Comparison of ENCODE assay signal across 16 cellular contexts in the genomic region with DNA sequence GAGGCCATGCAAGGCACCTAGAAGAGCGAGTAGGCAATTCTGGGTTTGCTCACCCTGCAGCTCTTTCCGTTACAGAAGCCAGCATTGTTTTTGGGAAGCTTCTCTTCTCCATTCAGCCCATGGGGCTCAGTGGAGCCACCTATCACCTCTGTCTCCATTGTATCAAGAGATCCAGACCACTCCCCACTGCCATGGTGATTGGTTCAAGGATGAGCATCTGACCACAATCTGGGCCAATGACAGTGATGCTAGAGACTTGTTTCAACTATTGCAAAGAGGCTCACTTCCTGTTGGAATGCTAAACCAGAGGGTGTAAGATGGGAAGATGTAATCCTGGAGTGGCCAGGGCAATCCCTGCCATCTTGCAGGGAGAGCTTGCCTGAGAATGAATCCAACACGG. TPM values are rescaled to one million over a fixed set of nuclear protein-coding genes. Genes with fewer than 3 reads are reported as not detected.
A peak's percentile ranks its signal among the peaks of the same experiment; 100 is the strongest.
DNase-seq lines count a peak whose midpoint lies in the region; FAIRE-seq and TF ChIP-seq lines count a peak whose summit lies in the region.
"Had no signal": no experiment of that assay in that cellular context is flagged by ENCODE, and none has a peak within 500 bp of the region (broad histone marks: within the 10 kb centered on the region; RNA-seq: fewer than 3 reads in every experiment).

No MANE protein-coding gene starts in this region.

- no peaks in the 10 kb centered on the region for H3K79me1 ChIP-seq in H1 (ENCODE audit: low read depth, low read length)

- H4K8ac ChIP-seq in H1 (ENCODE audit: extremely low read depth, insufficient read depth, low read length) = no peak overlapping the region

- no TSS peak for BruUV-seq in OCI-LY7 (replicated peaks; lab: Mats Ljungman, UMichigan)

- H3K9me3 ChIP-seq in OCI-LY7 (ENCODE audit: low read length) = no peaks in the 10 kb centered on the region
- H3K9me3 ChIP-seq in H1 (ENCODE audit: insufficient read depth in 2 of 2, low read depth in 1 of 2, low read length in 1 of 2) = no peaks in the 10 kb centered on the region

- H3K4me3 ChIP-seq in OCI-LY7 (ENCODE audit: low read depth, low read length, poor library complexity, severe bottlenecking) (no peak overlapping the region), H1 (ENCODE audit: extremely low read depth in 1 of 4, insufficient read depth in 2 of 4, low read depth in 3 of 4, low read length in 4 of 4) (no peak overlapping the region)
- H3K4me3 ChIP-seq: PC-9 had no signal

- DNase-seq in Caki2 (ENCODE audit: low read depth) (peak; percentile 32), HCEC 1CT (peak; percentile 20), OCI-LY7 (ENCODE audit: low spot score) (peak; percentile 50), H1 (ENCODE audit: low read depth in 1 of 2, low spot score in 2 of 2) (no peak), DMS153 (lab: John Stamatoyannopoulos, UW) (no peak), RPMI8226 (no peak), NCI-H524 treated with DMSO at 0.1 percent for 48 hours (lab: John Stamatoyannopoulos, UW) (no peak), NCI-H1417 treated with DMSO at 0.1 percent for 48 hours (lab: John Stamatoyannopoulos, UW) (no peak)
- DNase-seq: activated CD8-positive, alpha-beta T cell treated with anti-CD3 and anti-CD28 coated beads, Interleukin-2, amount 10 ng/mL, durations not matched to agents 7 days and 5 days; activated gamma-delta T cell treated with Interleukin-2 at 50 U/mL for 16 hours; KG1; NCI-H2171 treated with DMSO at 0.1 percent for 48 hours had no signal

- peak overlapping the region; percentile 16; the same call in 1 of the 2 replicates for H3K4me2 ChIP-seq in OCI-LY7 (ENCODE audit: low read length)
- H3K4me2 ChIP-seq in H1 (ENCODE audit: insufficient read depth in 1 of 2, low read depth in 2 of 2, low read length in 2 of 2) = no peak overlapping the region
- H3K4me2 ChIP-seq: PC-9 had no signal

- H3K27me3 ChIP-seq in H1 (replicated peaks in 1 of 4; ENCODE audit: control insufficient read depth in 3 of 4, extremely low read depth in 1 of 4, insufficient read depth in 3 of 4, low read length in 3 of 4) = no peaks in the 10 kb centered on the region

- no peak; a peak in 1 of 3 replicates for TF ChIP-seq POLR2A in H1 (IDR thresholded peaks at IDR 0.05; ENCODE audit: control extremely low read depth in 1 of 2, low read depth in 2 of 2, low read length in 2 of 2)

- no peak overlapping the region for H2AK5ac ChIP-seq in H1 (ENCODE audit: low read depth, low read length)

- H3K36me3 ChIP-seq in OCI-LY7 (ENCODE audit: insufficient read depth, low read length) = no peaks in the 10 kb centered on the region
- no peaks in the 10 kb centered on the region for H3K36me3 ChIP-seq in H1 (ENCODE audit: control insufficient read depth in 2 of 4, insufficient read depth in 4 of 4, low read length in 3 of 4)

- CTCF ChIA-PET in OCI-LY7 (lab: Charles Lee; ENCODE audit: unreplicated experiment) = interaction anchor here (0.8 kb wide), 1 partner anchor 21 kb away, joined by 3 read pairs; no protein-coding TSS in a partner anchor
- CTCF ChIA-PET in H1 (lab: Charles Lee; ENCODE audit: partially characterized antibody) = interaction anchor here (0.8 to 2.1 kb wide), 6 partner anchors 10 to 194 kb away, joined by 3 to 13 read pairs (median 3); a partner anchor contains a TSS

- TF ChIP-seq EP300 in H1 (IDR thresholded peaks at IDR 0.05; ENCODE audit: borderline replicate concordance in 1 of 2, low read depth in 2 of 2, low read length in 2 of 2) = no peak

- intact Hi-C loops in OCI-LY7 (cut with micrococcal nuclease; ENCODE audit: unreplicated experiment) = no loop called here

- H3K23me2 ChIP-seq in H1 (ENCODE audit: low read depth, low read length) = no peaks in the 10 kb centered on the region

- H3K27ac ChIP-seq in OCI-LY7 (ENCODE audit: low read depth, low read length, poor library complexity, severe bottlenecking) = no peak overlapping the region
- H3K27ac ChIP-seq in H1 (ENCODE audit: low read depth, low read length) = no peak overlapping the region
- H3K27ac ChIP-seq: C4-2B, PC-9 had no signal

- in situ Hi-C loops in Caki2 (cut with HindIII; ENCODE audit: low pct_unique_long_range_greater_than_20kb, low sequenced_read_pairs) = no loop called here

- no peak overlapping the region; the same call in 1 of the 2 replicates for H2BK5ac ChIP-seq in H1 (ENCODE audit: low read depth, low read length)

- no peak overlapping the region for H2BK15ac ChIP-seq in H1 (ENCODE audit: low read length)

- no peak overlapping the region for H3K14ac ChIP-seq in H1 (ENCODE audit: insufficient read length)

- H3K23ac ChIP-seq in H1 (ENCODE audit: insufficient read length) = no peak overlapping the region

- no peak overlapping the region for H2BK20ac ChIP-seq in H1 (ENCODE audit: low read length)

- H3K56ac ChIP-seq in H1 (replicated peaks; ENCODE audit: insufficient read length, low read depth, low read length) = no peak overlapping the region

- no peak overlapping the region for H3K18ac ChIP-seq in H1 (ENCODE audit: extremely low read depth, low read length)

- no peak overlapping the region for H3K9ac ChIP-seq in H1 (replicated peaks in 1 of 4; ENCODE audit: extremely low read depth in 1 of 4, low read depth in 3 of 4, low read length in 3 of 4)

- H4K20me1 ChIP-seq in OCI-LY7 (ENCODE audit: insufficient read depth, low read length) (no peaks in the 10 kb centered on the region), H1 (replicated peaks in 1 of 2; ENCODE audit: control insufficient read depth in 1 of 2, insufficient read depth in 2 of 2, low read length in 2 of 2) (no peaks in the 10 kb centered on the region)

- FAIRE-seq in H1 (lab: Jason Lieb, UNC) = peak; percentile 73
- FAIRE-seq: TTC549 had no signal

- H3K79me2 ChIP-seq in OCI-LY7 (ENCODE audit: insufficient read depth, low read depth, low read length) = no peaks in the 10 kb centered on the region
- H3K79me2 ChIP-seq in H1 (ENCODE audit: control insufficient read depth in 1 of 2, insufficient read depth in 2 of 2, low read length in 2 of 2) = no peaks in the 10 kb centered on the region

- H3K9me2 ChIP-seq in OCI-LY7 (ENCODE audit: insufficient read depth, low read length) = no peaks in the 10 kb centered on the region

- H2BK120ac ChIP-seq in H1 (replicated peaks; ENCODE audit: low read depth, low read length) = no peak overlapping the region

- TF ChIP-seq CTCF in OCI-LY7 (conservative IDR thresholded peaks at IDR 0.05; ENCODE audit: low read length) = peak; percentile 49; the same call in 1 of the 2 replicates
- peak in 1 of 3 experiments; percentile 3; a peak in 1 of 4 replicates for TF ChIP-seq CTCF in H1 (IDR thresholded peaks at IDR 0.05; ENCODE audit: control extremely low read depth in 1 of 3, insufficient read depth in 1 of 3, low read depth in 1 of 3, low read length in 3 of 3)

- POLR2A ChIA-PET in OCI-LY7 (lab: Charles Lee) = interaction anchor here (0.8 kb wide), 1 partner anchor 9 kb away, joined by 4 read pairs; no protein-coding TSS in a partner anchor
- POLR2A ChIA-PET in H1 (lab: Charles Lee; ENCODE audit: partially characterized antibody) = interaction anchor here (0.7 to 1.4 kb wide), 4 partner anchors 9 to 62 kb away, joined by 3 to 6 read pairs (median 6); a partner anchor contains a TSS

- WGBS in H1 (ENCODE audit: extremely low coverage in 1 of 2, insufficient coverage in 1 of 2, insufficient read length in 1 of 2, insufficient replicate concordance in 2 of 2, low coverage in 1 of 2, low lambda C conversion rate in 2 of 2, missing lambda C conversion rate in 1 of 2), 2 experiments = 97% methylated on average over 3 of the region's 3 CpGs; no CpG with 5 or more reads in 1 of the 2 experiments

- H2AFZ ChIP-seq in OCI-LY7 (ENCODE audit: low read length) = peak overlapping the region; percentile 93
- H2AFZ ChIP-seq in H1 (ENCODE audit: low read length) = peak overlapping the region; percentile 80; the same call in 1 of the 2 replicates
- H2AFZ ChIP-seq: PC-9 had no signal

- H2BK12ac ChIP-seq in H1 (ENCODE audit: low read depth, low read length) = no peak overlapping the region

- TF ChIP-seq RAD21 in H1 (IDR thresholded peaks at IDR 0.05 in 1 of 2, conservative IDR thresholded peaks at IDR 0.05 in 1 of 2; ENCODE audit: low read depth in 2 of 2, low read length in 2 of 2) = no peak

- H3K4ac ChIP-seq in H1 (replicated peaks; ENCODE audit: insufficient read length, low read depth, low read length) = no peak overlapping the region

- H3K4me1 ChIP-seq in OCI-LY7 (ENCODE audit: insufficient read depth, low read length, poor library complexity, severe bottlenecking) = peaks cover 35% of the 10 kb centered on the region
- H3K4me1 ChIP-seq in H1 (replicated peaks in 1 of 4; ENCODE audit: control insufficient read depth in 3 of 4, insufficient read depth in 4 of 4, low read length in 3 of 4) = peaks cover 0 to 4% (median 0%) of the 10 kb centered on the region in 4 experiments; a peak in 1 of 7 replicates

- H4K5ac ChIP-seq in H1 (ENCODE audit: insufficient read length, low read depth, low read length) = no peak overlapping the region

- H4K91ac ChIP-seq in H1 (replicated peaks; ENCODE audit: insufficient read length, low read length) = no peak overlapping the region

RNA-seq across cellular contexts. Expression of a gene that starts 6.6 kb away (rescaled TPM):
- total RNA-seq in Caki2 (2014; rRNA removed; shearing (Covaris generic); ENCODE audit: low replicate concordance) = not detected in 2 replicates
- total RNA-seq in OCI-LY7 (2014; rRNA removed; shearing (Covaris generic)) = not detected in 2 replicates
- 0.33 and 0.40 TPM in 2 replicates for total RNA-seq in OCI-LY7 (2022)
- total RNA-seq in H1 (2021; fragmentation: NEBNext Ultra II Directional; extraction: Animal tissue kit (Norgen Biotek cat#: 25700)) = not detected in 2 replicates
- 0.25 TPM in 1 of 2 replicates, not detected in the other for polyA plus RNA-seq in H1 (2011; rRNA removed)
- polyA plus RNA-seq in H1 (2011; cell fraction: cytosol; rRNA removed) = 0.05 TPM
- 0.17 TPM for polyA plus RNA-seq in H1 (2011; cell fraction: nucleus; rRNA removed)
- not detected in 4 replicates for polyA plus RNA-seq in H1 (2012, experiment 1 of 2)
- polyA plus RNA-seq in H1 (2012, experiment 2 of 2) = not detected
- not detected for polyA plus RNA-seq in H1 (2013, experiment 1 of 2)
- polyA plus RNA-seq in H1 (2013, experiment 2 of 2) = 0.04 TPM
- polyA minus RNA-seq in H1 (2011; rRNA and poly(A)+ RNA removed) = 0.12 TPM in 1 of 2 replicates, not detected in the other
- polyA minus RNA-seq in H1 (2011; cell fraction: cytosol; rRNA and poly(A)+ RNA removed) = not detected
- not detected for polyA minus RNA-seq in H1 (2011; cell fraction: nucleus; rRNA and poly(A)+ RNA removed)
- total RNA-seq: activated CD8-positive, alpha-beta T cell treated with anti-CD3 and anti-CD28 coated beads, Interleukin-2, amount 10 ng/mL, durations not matched to agents 7 days and 5 days; left lobe of liver; PC-9 had no signal

RNA-seq across cellular contexts. Expression of a gene that starts 9.9 kb away (rescaled TPM):
- 65.2 and 95.0 TPM in 2 replicates for total RNA-seq in Caki2 (2014; rRNA removed; shearing (Covaris generic); ENCODE audit: low replicate concordance)
- total RNA-seq in OCI-LY7 (2014; rRNA removed; shearing (Covaris generic)) = 59.0 and 69.2 TPM in 2 replicates
- total RNA-seq in OCI-LY7 (2022) = 47.2 and 51.8 TPM in 2 replicates
- total RNA-seq in H1 (2021; fragmentation: NEBNext Ultra II Directional; extraction: Animal tissue kit (Norgen Biotek cat#: 25700)) = 24.4 and 26.6 TPM in 2 replicates
- 29.1 and 29.7 TPM in 2 replicates for polyA plus RNA-seq in H1 (2011; rRNA removed)
- polyA plus RNA-seq in H1 (2011; cell fraction: cytosol; rRNA removed) = 33.2 TPM
- 24.2 TPM for polyA plus RNA-seq in H1 (2011; cell fraction: nucleus; rRNA removed)
- polyA plus RNA-seq in H1 (2012, experiment 1 of 2) = 25.3 to 28.0 TPM (median 27.1 TPM) in 4 replicates
- polyA plus RNA-seq in H1 (2012, experiment 2 of 2) = 29.1 TPM
- polyA plus RNA-seq in H1 (2013, experiment 1 of 2) = 18.8 TPM
- 20.2 TPM for polyA plus RNA-seq in H1 (2013, experiment 2 of 2)
- 24.7 and 32.0 TPM in 2 replicates for polyA minus RNA-seq in H1 (2011; rRNA and poly(A)+ RNA removed)
- 15.7 TPM for polyA minus RNA-seq in H1 (2011; cell fraction: cytosol; rRNA and poly(A)+ RNA removed)
- 23.8 TPM for polyA minus RNA-seq in H1 (2011; cell fraction: nucleus; rRNA and poly(A)+ RNA removed)

Comparison
In these comparisons a context has a peak if more than half of its experiments do, and no peak if none do; other contexts are left out.
1. DNase-seq: peak in Caki2 (single experiment), HCEC 1CT (single experiment) and OCI-LY7 (single experiment); none in H1 (0 of 2), DMS153 (single experiment), RPMI8226 (single experiment), NCI-H524 treated with DMSO at 0.1 percent for 48 hours (single experiment) and NCI-H1417 treated with DMSO at 0.1 percent for 48 hours (single experiment).